6 cellular contexts compared by ENCODE assay signal in the genomic region with DNA sequence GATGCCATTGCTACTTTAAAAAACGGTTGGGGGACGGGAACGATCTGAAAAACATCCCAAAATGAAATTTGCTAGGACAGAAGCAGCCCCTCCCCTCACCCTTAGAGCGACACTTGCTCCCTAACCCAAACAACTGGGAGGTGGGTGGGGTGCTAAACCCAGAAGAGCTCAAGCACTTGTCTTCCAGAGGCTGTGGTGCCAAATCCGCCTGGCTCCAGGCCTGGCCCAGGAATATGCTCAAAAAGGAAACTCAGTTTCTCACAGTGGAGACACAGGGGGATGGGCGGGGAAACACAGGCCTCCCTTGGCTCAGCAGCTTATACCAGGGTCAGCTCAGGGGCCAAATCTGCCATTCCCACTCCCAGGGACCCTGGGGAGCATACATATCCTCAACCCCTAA. TPM values are rescaled to one million over a fixed set of nuclear protein-coding genes. Genes with fewer than 3 reads are reported as not detected.
DNase-seq lines count a peak whose midpoint lies in the region; ATAC-seq and TF ChIP-seq lines count a peak whose summit lies in the region.

No MANE protein-coding gene starts in this region.

- H3K4me1 ChIP-seq in cardiac muscle cell (ENCODE audit: low read depth) (peaks cover 50% of the 10 kb centered on the region), thoracic aorta (ENCODE audit: control insufficient read depth in 1 of 2, low read depth in 2 of 2) (peaks cover 38 to 61% of the 10 kb centered on the region in 2 donors)

- TF ChIP-seq CTCF in cardiac muscle cell (IDR thresholded peaks at IDR 0.05; ENCODE audit: low read depth, low read length), result no peak
- TF ChIP-seq CTCF in thoracic aorta (IDR thresholded peaks at IDR 0.05), result no peak

- ATAC-seq in thoracic aorta (ENCODE audit: insufficient number of reproducible peaks, low FRiP score, low read depth) (no peak), HG02938 (IDR thresholded peaks at IDR 0.05; ENCODE audit: unreplicated experiment) (no peak)

- H3K9me3 ChIP-seq in cardiac muscle cell (ENCODE audit: low read depth), result no peaks in the 10 kb centered on the region
- H3K9me3 ChIP-seq in thoracic aorta, result no peaks in the 10 kb centered on the region

- no peaks in the 10 kb centered on the region for H3K27me3 Mint-ChIP-seq in T-helper 1 cell treated with Interleukin-12 subunit alpha and Interleukin-12 subunit beta and Interleukin-4 antibody, amounts not matched to agents 30 μg/mL and 1 μg/mL, for 36 hours (ENCODE audit: low read depth)

- H3K27ac Mint-ChIP-seq in T-helper 1 cell treated with Interleukin-12 subunit alpha and Interleukin-12 subunit beta and Interleukin-4 antibody, amounts not matched to agents 30 μg/mL and 1 μg/mL, for 36 hours, result peak overlapping the region; percentile 100

- H3K4me3 Mint-ChIP-seq in T-helper 1 cell treated with Interleukin-12 subunit alpha and Interleukin-12 subunit beta and Interleukin-4 antibody, amounts not matched to agents 30 μg/mL and 1 μg/mL, for 36 hours, result peak overlapping the region; percentile 98

- H3K27me3 ChIP-seq in cardiac muscle cell, result no peaks in the 10 kb centered on the region
- no peaks in the 10 kb centered on the region for H3K27me3 ChIP-seq in thoracic aorta (replicated peaks; ENCODE audit: insufficient read depth)

- DNase-seq in T-helper 1 cell, result no peak
- no peak for DNase-seq in cardiac muscle cell (ENCODE audit: low read depth in 1 of 2, low spot score in 1 of 2)
- no peak for DNase-seq in thoracic aorta (ENCODE audit: low spot score)
- no peak for DNase-seq in NK-92 treated with Interleukin-12 subunit alpha and Interleukin-12 subunit beta, amount 100 ng/mL, for 24 hours (lab: John Stamatoyannopoulos, UW)

- peaks cover 64% of the 10 kb centered on the region for H3K4me1 Mint-ChIP-seq in T-helper 1 cell treated with Interleukin-12 subunit alpha and Interleukin-12 subunit beta and Interleukin-4 antibody, amounts not matched to agents 30 μg/mL and 1 μg/mL, for 36 hours (ENCODE audit: low read depth)

- peak overlapping the region; percentile 94 for H3K27ac ChIP-seq in cardiac muscle cell
- H3K27ac ChIP-seq in thoracic aorta, result peak overlapping the region; percentile 81 to 85

- H3K4me3 ChIP-seq in cardiac muscle cell (peak overlapping the region; percentile 47), thoracic aorta (peak overlapping the region; percentile 77)

- H3K36me3 ChIP-seq in cardiac muscle cell (no peaks in the 10 kb centered on the region), thoracic aorta (peaks cover 11% of the 10 kb centered on the region)

- H3K9me3 Mint-ChIP-seq in T-helper 1 cell treated with Interleukin-12 subunit alpha and Interleukin-12 subunit beta and Interleukin-4 antibody, amounts not matched to agents 30 μg/mL and 1 μg/mL, for 36 hours, result no peaks in the 10 kb centered on the region

- H3K36me3 Mint-ChIP-seq in T-helper 1 cell treated with Interleukin-12 subunit alpha and Interleukin-12 subunit beta and Interleukin-4 antibody, amounts not matched to agents 30 μg/mL and 1 μg/mL, for 36 hours (ENCODE audit: low read depth), result peaks cover 28% of the 10 kb centered on the region

RNA-seq across cellular contexts. Expression of gene PBXIP1, which starts 0.7 kb away (rescaled TPM):
- total RNA-seq in cardiac muscle cell, result 155 and 161 TPM in 2 replicates
- polyA plus RNA-seq in cardiac muscle cell, result 93.7 and 108 TPM in 2 replicates
- 100 to 1,000 TPM; 185 to 227 TPM for total RNA-seq in thoracic aorta

RNA-seq across cellular contexts. Expression of gene PYGO2, which starts 5.0 kb away (rescaled TPM):
- 45.6 and 48.0 TPM in 2 replicates for total RNA-seq in cardiac muscle cell
- polyA plus RNA-seq in cardiac muscle cell, result 45.3 and 49.2 TPM in 2 replicates
- total RNA-seq in thoracic aorta, result 10 to 100 TPM; 17.8 to 21.4 TPM

RNA-seq across cellular contexts. Expression of gene SHC1, which starts 14.0 kb away (rescaled TPM):
- 80.0 and 80.3 TPM in 2 replicates for total RNA-seq in cardiac muscle cell
- 66.8 and 70.7 TPM in 2 replicates for polyA plus RNA-seq in cardiac muscle cell
- total RNA-seq in thoracic aorta, result 100 to 1,000 TPM; 129 to 174 TPM

RNA-seq across cellular contexts. Expression of gene CKS1B, which starts 17.9 kb away (rescaled TPM):
- total RNA-seq in cardiac muscle cell (52.9 and 96.5 TPM in 2 replicates), thoracic aorta (10 to 100 TPM; 13.5 to 23.7 TPM)
- polyA plus RNA-seq in cardiac muscle cell, result 157 and 337 TPM in 2 replicates

RNA-seq across cellular contexts. Expression of gene PMVK, which starts 20.0 kb away (rescaled TPM):
- total RNA-seq in cardiac muscle cell (20.1 and 23.8 TPM in 2 replicates), thoracic aorta (10 to 100 TPM in 1 of 2 donors, 1 to 10 TPM in 1; 9.7 to 13.8 TPM)
- 94.4 and 95.4 TPM in 2 replicates for polyA plus RNA-seq in cardiac muscle cell
